In the genomic region with DNA sequence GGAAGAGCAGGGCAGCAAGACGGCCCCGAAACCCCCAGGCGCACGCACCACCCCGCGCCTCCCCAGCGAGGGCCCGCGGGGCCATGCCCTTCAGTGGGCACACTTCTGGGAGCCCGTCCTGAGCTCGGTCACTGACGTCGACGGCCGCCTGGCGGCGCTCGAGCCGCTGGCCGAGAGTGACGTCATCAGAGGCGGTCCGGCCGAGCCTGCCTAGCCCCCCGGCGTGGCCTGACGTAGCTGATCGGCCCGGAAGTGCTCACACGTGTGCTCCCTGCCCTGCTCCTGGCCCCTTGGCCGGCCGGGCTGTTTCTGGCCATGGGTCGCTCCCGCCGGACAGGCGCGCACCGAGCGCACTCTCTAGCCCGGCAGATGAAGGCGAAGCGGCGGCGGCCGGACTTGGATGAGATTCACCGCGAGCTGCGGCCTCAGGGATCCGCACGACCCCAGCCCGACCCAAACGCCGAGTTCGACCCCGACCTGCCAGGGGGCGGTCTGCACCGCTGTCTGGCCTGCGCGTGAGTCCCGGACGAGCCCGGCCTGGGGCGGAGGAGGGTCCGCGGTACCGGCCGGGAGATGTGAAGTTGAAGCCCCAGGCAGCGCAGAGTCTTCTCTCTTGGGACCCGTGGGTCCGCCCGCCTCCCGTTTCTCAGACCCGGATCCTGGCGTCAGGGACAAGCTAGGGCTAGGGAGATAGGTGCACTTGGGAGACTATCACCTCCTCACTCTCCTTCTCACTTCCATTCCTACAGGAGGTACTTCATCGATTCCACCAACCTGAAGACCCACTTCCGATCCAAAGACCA, we compare ENCODE assay signal across 8 cellular contexts. TPM values are rescaled to one million over a fixed set of nuclear protein-coding genes. Genes with fewer than 3 reads are reported as not detected.
A peak's percentile ranks its signal among the peaks of the same experiment; 100 is the strongest.
DNase-seq lines count a peak whose midpoint lies in the region; ATAC-seq, FAIRE-seq and TF ChIP-seq lines count a peak whose summit lies in the region.

A gene (plus strand): TSS at position 240 of the 803 bp plus-strand sequence. CDS start 76 bp downstream, at position 316.

- TF ChIP-seq CTCF in OCI-LY1 (IDR thresholded peaks at IDR 0.05; ENCODE audit: low read length) (peak; percentile 80), endothelial cell of umbilical vein (IDR thresholded peaks at IDR 0.05; ENCODE audit: extremely low read depth in 1 of 2, insufficient read depth in 1 of 2, low read depth in 1 of 2, low read length in 2 of 2) (peak; percentile 92 to 99)

- TSS peak; percentile 93 for BruUV-seq in endothelial cell of umbilical vein (replicated peaks; lab: Mats Ljungman, UMichigan)

- peak; percentile 80 for ATAC-seq in GM21360 (IDR thresholded peaks at IDR 0.05; ENCODE audit: unreplicated experiment)

- intact Hi-C loops in endothelial cell of umbilical vein (cut with micrococcal nuclease) = loop anchor here (1.0 kb wide), 4 partner anchors 64 to 193 kb away; a partner anchor contains a TSS

- peak; percentile 88 for TF ChIP-seq POLR2A in endothelial cell of umbilical vein (IDR thresholded peaks at IDR 0.05; ENCODE audit: low read depth, low read length)

- H3K9me1 ChIP-seq in endothelial cell of umbilical vein (replicated peaks; ENCODE audit: control insufficient read depth, extremely low read depth, insufficient read depth, low read length) = no peaks in the 10 kb centered on the region

- H4K20me1 ChIP-seq in OCI-LY1 (ENCODE audit: insufficient read depth, low read length) (no peaks in the 10 kb centered on the region), endothelial cell of umbilical vein (replicated peaks; ENCODE audit: control insufficient read depth, extremely low read depth, insufficient read depth, low read length) (no peaks in the 10 kb centered on the region)

- H3K9ac ChIP-seq in OCI-LY1 (ENCODE audit: low read length) (peak within 1 kb of the TSS; percentile 82), endothelial cell of umbilical vein (replicated peaks; ENCODE audit: extremely low read depth, insufficient read depth, low read length) (peak within 1 kb of the TSS; percentile 74)

- H3K9me2 ChIP-seq in OCI-LY1 (ENCODE audit: low read depth, low read length) = no peaks in the 10 kb centered on the region

- H3K27ac ChIP-seq in OCI-LY1 (ENCODE audit: low read depth, low read length, poor library complexity, severe bottlenecking) = no peak within 1 kb of the TSS
- peak within 1 kb of the TSS; percentile 47 for H3K27ac ChIP-seq in endothelial cell of umbilical vein (ENCODE audit: insufficient read depth, low read depth, low read length)

- dilution Hi-C loops in endothelial cell of umbilical vein (cut with MboI; ENCODE audit: extremely low pct_ligation_motif_present, low sequenced_read_pairs) = no loop called here

- CTCF ChIA-PET in endothelial cell of umbilical vein (lab: Charles Lee) = interaction anchor here (0.7 to 3.7 kb wide), 43 partner anchors 8 to 247 kb away, joined by 3 to 48 read pairs (median 5); a partner anchor contains a TSS

- H3K4me1 ChIP-seq in OCI-LY1 (ENCODE audit: insufficient read depth, low read length, severe bottlenecking) = peaks cover 16% of the 10 kb centered on the region
- no peaks in the 10 kb centered on the region for H3K4me1 ChIP-seq in endothelial cell of umbilical vein (ENCODE audit: control insufficient read depth, extremely low read depth, insufficient read depth, low read length)
- peaks cover 16% of the 10 kb centered on the region for H3K4me1 ChIP-seq in mononuclear cell (ENCODE audit: insufficient read depth, low read length)

- H3K79me2 ChIP-seq in OCI-LY1 (ENCODE audit: insufficient read depth, low read length) (no peaks in the 10 kb centered on the region), endothelial cell of umbilical vein (ENCODE audit: control insufficient read depth, insufficient read depth, low read length) (peaks cover 2% of the 10 kb centered on the region)

- H3K9me3 ChIP-seq in OCI-LY1 (ENCODE audit: low read length) (no peaks in the 10 kb centered on the region), endothelial cell of umbilical vein (replicated peaks; ENCODE audit: control insufficient read depth, insufficient read depth, low read length) (no peaks in the 10 kb centered on the region), mononuclear cell (ENCODE audit: low read depth, low read length) (no peaks in the 10 kb centered on the region)

- no peaks in the 10 kb centered on the region for H3F3A ChIP-seq in OCI-LY1 (ENCODE audit: insufficient read depth, low read length)

- FAIRE-seq in HTR-8/SVneo (lab: Jason Lieb, UNC) (peak; percentile 97), endothelial cell of umbilical vein (lab: Jason Lieb, UNC) (peak; percentile 96)

- no peak within 1 kb of the TSS for H2AFZ ChIP-seq in OCI-LY1 (ENCODE audit: low read length)
- H2AFZ ChIP-seq in endothelial cell of umbilical vein (ENCODE audit: low read depth, low read length) = peak within 1 kb of the TSS; percentile 77

- POLR2A ChIA-PET in endothelial cell of umbilical vein (lab: Charles Lee) = no interaction called here

- DNase-seq in D341Med (ENCODE audit: low spot score) (peak; percentile 97), HTR-8/SVneo (ENCODE audit: insufficient read length, low spot score) (peak; percentile 94), activated T-cell treated with anti-CD3 and anti-CD28 coated beads for 1 hour (ENCODE audit: low read depth) (peak; percentile 72), endothelial cell of umbilical vein (ENCODE audit: low read depth, low spot score) (peak; percentile 88)
- DNase-seq in stimulated activated CD8-positive, alpha-beta memory T cell treated with anti-CD3 and anti-CD28 coated beads, Interleukin-2, amount 100 ng/mL, for 48 hours (ENCODE audit: low read depth in 2 of 2) = peak; percentile 86 to 88

- H3K4me2 ChIP-seq in OCI-LY1 (ENCODE audit: low read length) = peak within 1 kb of the TSS; percentile 94
- peak within 1 kb of the TSS; percentile 60 for H3K4me2 ChIP-seq in endothelial cell of umbilical vein (ENCODE audit: insufficient read depth, low read length)

- no peaks in the 10 kb centered on the region; the same call in 1 of the 2 replicates for H3K27me3 ChIP-seq in OCI-LY1 (ENCODE audit: insufficient read depth, low read length)
- H3K27me3 ChIP-seq in endothelial cell of umbilical vein (ENCODE audit: control insufficient read depth in 2 of 2, insufficient read depth in 2 of 2, low read length in 2 of 2) = no peaks in the 10 kb centered on the region
- no peaks in the 10 kb centered on the region for H3K27me3 ChIP-seq in mononuclear cell (ENCODE audit: insufficient read depth, low read length)

- H3K36me3 ChIP-seq in OCI-LY1 (ENCODE audit: insufficient read depth, low read length) = peaks cover 9% of the 10 kb centered on the region
- H3K36me3 ChIP-seq in endothelial cell of umbilical vein (ENCODE audit: control insufficient read depth in 2 of 2, extremely low read depth in 1 of 2, insufficient read depth in 2 of 2, low read length in 2 of 2) = no peaks in the 10 kb centered on the region

- H3K4me3 ChIP-seq in OCI-LY1 (ENCODE audit: low read depth, low read length, poor library complexity, severe bottlenecking) (peak within 1 kb of the TSS; percentile 79), endothelial cell of umbilical vein (replicated peaks in 1 of 3; ENCODE audit: insufficient read depth in 1 of 3, low read depth in 1 of 3, low read length in 3 of 3) (peak within 1 kb of the TSS; percentile 46 to 72 (median 67)), mononuclear cell (ENCODE audit: low read length) (peak within 1 kb of the TSS; percentile 69)

TF ChIP-seq in endothelial cell of umbilical vein, 7 proteins besides CTCF, POLR2A, EP300 and RAD21:
- peak; percentile 82 for TF ChIP-seq JUN (IDR thresholded peaks at IDR 0.05; ENCODE audit: borderline replicate concordance, insufficient read depth, insufficient read length, low read depth)
- TF ChIP-seq EZH2 (IDR thresholded peaks at IDR 0.05; ENCODE audit: borderline replicate concordance, low read depth, low read length, severe bottlenecking) = no peak
- TF ChIP-seq FOS (IDR thresholded peaks at IDR 0.05; ENCODE audit: borderline replicate concordance, insufficient read depth, low read length) = peak; percentile 27
- no peak for TF ChIP-seq GATA2 (IDR thresholded peaks at IDR 0.05; ENCODE audit: insufficient read depth, insufficient read length, low read depth, low read length)
- peak; percentile 89 for TF ChIP-seq MYC (IDR thresholded peaks at IDR 0.05; ENCODE audit: low read depth, low read length)
- TF ChIP-seq, protein P1, sequence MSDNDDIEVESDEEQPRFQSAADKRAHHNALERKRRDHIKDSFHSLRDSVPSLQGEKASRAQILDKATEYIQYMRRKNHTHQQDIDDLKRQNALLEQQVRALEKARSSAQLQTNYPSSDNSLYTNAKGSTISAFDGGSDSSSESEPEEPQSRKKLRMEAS (IDR thresholded peaks at IDR 0.05; ENCODE audit: insufficient read depth, insufficient read length) = peak; percentile 76
- TF ChIP-seq POLR2AphosphoS5 (IDR thresholded peaks at IDR 0.05; ENCODE audit: insufficient read depth, low read depth, low read length) = peak; percentile 92

RNA-seq across cellular contexts. Expression of the gene that starts here (rescaled TPM):
- total RNA-seq in endothelial cell of umbilical vein (30.5 and 41.0 TPM in 2 replicates), mononuclear cell (5.4 TPM)
- 71.0 and 108 TPM in 2 replicates for polyA plus RNA-seq in endothelial cell of umbilical vein
- 53.6 and 60.5 TPM in 2 replicates for polyA plus RNA-seq in endothelial cell of umbilical vein (2011; cell fraction: cytosol; rRNA removed)
- polyA plus RNA-seq in endothelial cell of umbilical vein (2011; cell fraction: nucleus; rRNA removed) = 17.7 and 21.2 TPM in 2 replicates
- polyA plus RNA-seq in endothelial cell of umbilical vein (2012) = 28.2 and 36.2 TPM in 2 replicates
- polyA minus RNA-seq in endothelial cell of umbilical vein = 8.7 and 9.0 TPM in 2 replicates
- polyA minus RNA-seq in endothelial cell of umbilical vein (2011; cell fraction: cytosol; rRNA and poly(A)+ RNA removed) = 25.8 TPM
- 6.0 and 6.6 TPM in 2 replicates for polyA minus RNA-seq in endothelial cell of umbilical vein (2011; cell fraction: nucleus; rRNA and poly(A)+ RNA removed)
